ENCODE assay signal across 1 cellular context in the genomic region with DNA sequence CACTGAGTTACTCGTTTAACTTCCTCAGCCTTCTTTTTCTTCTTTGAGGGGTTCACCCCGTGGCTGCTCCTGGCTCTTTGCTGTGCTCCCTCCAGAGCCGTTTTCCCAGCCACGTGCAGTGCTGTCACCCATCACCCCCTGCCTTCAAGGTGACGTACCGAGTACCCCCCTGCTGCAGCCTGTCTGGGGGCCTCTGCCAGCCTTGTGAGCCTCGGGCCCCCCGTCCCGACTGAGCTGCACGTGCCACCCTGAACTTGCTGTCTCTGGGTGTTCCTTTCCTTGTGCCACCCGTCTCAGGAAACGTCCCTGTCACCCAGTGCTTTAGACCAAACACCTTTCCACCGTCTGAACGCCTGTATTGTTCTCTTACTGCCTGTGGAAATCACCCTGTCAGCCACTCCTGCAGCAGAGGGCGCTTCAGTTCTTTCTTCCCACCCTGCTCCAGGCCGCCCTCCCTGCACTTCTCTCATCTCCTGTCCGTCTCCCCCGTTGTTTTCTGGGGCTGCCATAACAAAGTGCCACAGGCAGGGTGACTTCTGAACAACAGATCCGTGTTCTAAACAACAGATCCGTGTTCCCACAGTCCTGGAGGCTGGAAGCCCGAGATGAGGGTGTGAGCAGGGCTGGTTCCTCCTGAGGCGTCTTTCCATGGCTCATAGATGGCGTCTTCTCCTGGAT.
TF ChIP-seq lines count a peak whose summit lies in the region.

No MANE protein-coding gene starts in this region.

TF ChIP-seq in HepG2, 621 proteins besides CTCF, POLR2A, EP300 and RAD21:
- TF ChIP-seq ZNF430 (CRISPR knock-in tag; IDR thresholded peaks at IDR 0.05) = no peak
- TF ChIP-seq CBFB (CRISPR knock-in tag; IDR thresholded peaks at IDR 0.05) = no peak
- TF ChIP-seq GTF2F1 (IDR thresholded peaks at IDR 0.05; ENCODE audit: low read length) = no peak
- TF ChIP-seq MAF1 (CRISPR knock-in tag; IDR thresholded peaks at IDR 0.05; ENCODE audit: borderline replicate concordance) = no peak
